Comparison of ENCODE assay signal across 1 cellular context in genomic region chr18:14855634-14856033, GRCh38.
DNase-seq lines count a peak whose midpoint lies in the region; FAIRE-seq and TF ChIP-seq lines count a peak whose summit lies in the region.
"Not testable (repeated sequence)": the region's sequence is repeated elsewhere in the genome, so short reads cannot be mapped to it uniquely, and the experiment has no call there.

No MANE protein-coding gene starts in this region.

- TF ChIP-seq CTCF in kidney (IDR thresholded peaks at IDR 0.05; ENCODE audit: borderline replicate concordance, extremely low read depth, insufficient read depth), result not testable (repeated sequence)

- DNase-seq in kidney, result peak; percentile 61

- not testable (repeated sequence) for H3K27ac ChIP-seq in kidney (ENCODE audit: low read depth in 2 of 2, low read length in 2 of 2)

- intact Hi-C loops in kidney (cut with DNase I), result not testable (repeated sequence)

- not testable (repeated sequence) for H3K9ac ChIP-seq in kidney (ENCODE audit: low read length in 2 of 2)

- not testable (repeated sequence) for H3K4me3 ChIP-seq in kidney (ENCODE audit: low read length in 2 of 2)

- not testable (repeated sequence) for H3K36me3 ChIP-seq in kidney (ENCODE audit: control insufficient read depth in 1 of 2, insufficient read depth in 2 of 2, low read length in 2 of 2)

- FAIRE-seq in kidney (lab: Jason Lieb, UNC), result not testable (repeated sequence)

- not testable (repeated sequence) for H3K9me3 ChIP-seq in kidney (ENCODE audit: control insufficient read depth in 1 of 2, low read length in 2 of 2)

- H3K4me1 ChIP-seq in kidney (ENCODE audit: control insufficient read depth in 1 of 2, insufficient read depth in 1 of 2, low read depth in 1 of 2, low read length in 2 of 2), result not testable (repeated sequence)
